Comparison of ENCODE assay signal across 28 cellular contexts in genomic region chr10:28713626-28714352, GRCh38.
"Had no signal": no experiment of that assay in that cellular context is flagged by ENCODE, and none has a peak within 500 bp of the region (broad histone marks: within the 10 kb centered on the region; RNA-seq: fewer than 3 reads in every experiment).

No MANE protein-coding gene starts in this region.

- H3K4me2 ChIP-seq: smooth muscle cell had no signal

- H3K9me3 ChIP-seq: colonic mucosa, esophagus muscularis mucosa, lower lobe of right lung, mucosa of descending colon, neutrophil, pancreas, testis, tibial nerve, upper lobe of right lung, vagina had no signal

- H3K36me3 ChIP-seq: colonic mucosa, esophagus muscularis mucosa, lower lobe of right lung, neutrophil, pancreas, tibial nerve, upper lobe of right lung, vagina had no signal

- ATAC-seq: left colon; lower lobe of right lung; mucosa of descending colon; pancreas; sciatic nerve; stimulated activated effector memory CD8-positive, alpha-beta T cell treated with anti-CD3 and anti-CD28 coated beads, Interleukin-12 subunit alpha, Interleukin-12 subunit beta, amount 100 ng/mL, for 72 hours; upper lobe of right lung had no signal

- H3K27me3 ChIP-seq: colonic mucosa, pancreas, testis, tibial nerve, upper lobe of right lung, vagina had no signal

- FAIRE-seq: pancreas had no signal

- H3K4me3 ChIP-seq: colonic mucosa, esophagus muscularis mucosa, lower lobe of right lung, mucosa of descending colon, pancreas, smooth muscle cell, testis, tibial nerve, upper lobe of right lung, vagina had no signal

- H3K27ac ChIP-seq: colonic mucosa, esophagus muscularis mucosa, lower lobe of right lung, neutrophil, pancreas, testis, tibial nerve, upper lobe of right lung, vagina had no signal

- H3K4me1 ChIP-seq: colonic mucosa, lower lobe of right lung, pancreas, upper lobe of right lung, vagina had no signal

- DNase-seq: colonic mucosa; effector CD8-positive, alpha-beta T cell; endodermal cell; foreskin melanocyte; hypothalamus; immature natural killer cell; islet precursor cell; kidney glomerular epithelial cell; left colon; left ventricle myocardium superior; lower lobe of right lung; mucosa of descending colon; naive B cell; pancreas; stimulated activated CD4-positive, alpha-beta T cell treated with anti-CD3 and anti-CD28 coated beads, Interleukin-12 subunit alpha, Interleukin-12 subunit beta, amount 100 ng/mL, for 4 hours; stimulated activated CD4-positive, alpha-beta T cell treated with anti-CD3 and anti-CD28 coated beads, Interleukin-1b, Interleukin-23, amount 100 ng/mL, for 48 hours; stimulated activated CD4-positive, alpha-beta T cell treated with anti-CD3 and anti-CD28 coated beads, Interleukin-4, amount 100 ng/mL, for 24 hours; stimulated activated naive CD4-positive, alpha-beta T cell treated with Interleukin-2 at 50 U/mL for 16 hours; substantia nigra; testis; upper lobe of right lung had no signal
